7 cellular contexts compared by ENCODE assay signal in genomic region chr1:186426118-186426517, GRCh38. TPM values are rescaled to one million over a fixed set of nuclear protein-coding genes. Genes with fewer than 3 reads are reported as not detected.
"Had no signal": no experiment of that assay in that cellular context is flagged by ENCODE, and none has a peak within 500 bp of the region (broad histone marks: within the 10 kb centered on the region; RNA-seq: fewer than 3 reads in every experiment).

No MANE protein-coding gene starts in this region.

- H3K36me3 ChIP-seq: HAP-1 had no signal

- H2AFZ ChIP-seq: GM23248 had no signal

- H3K4me3 ChIP-seq: GM23248, HAP-1 had no signal

- DNase-seq: GM23248, GOT3, H7, IMR-90 had no signal

- H3K27ac ChIP-seq: GM23248 had no signal

- H3K9ac ChIP-seq: GM23248 had no signal

- H3K4me1 ChIP-seq: HAP-1 had no signal

- H3K9me3 ChIP-seq: HAP-1 had no signal

RNA-seq across cellular contexts. Expression of gene PDC, which starts 34.8 kb away (rescaled TPM):
- total RNA-seq: GM23248, H4, H7, HT-29, IMR-90 had no signal
- polyA plus RNA-seq: IMR-90 had no signal
